1 cellular context compared by ENCODE assay signal in genomic region chr2:213152065-213152794, GRCh38.
TF ChIP-seq lines count a peak whose summit lies in the region.

No MANE protein-coding gene starts in this region.

TF ChIP-seq in HepG2, 621 proteins besides CTCF, POLR2A, EP300 and RAD21 (continued from another document):
- TF ChIP-seq DMTF1 (CRISPR knock-in tag; IDR thresholded peaks at IDR 0.05) (no peak), ISX (CRISPR knock-in tag; conservative IDR thresholded peaks at IDR 0.05) (no peak), ZUFSP (CRISPR knock-in tag; IDR thresholded peaks at IDR 0.05; ENCODE audit: borderline replicate concordance) (no peak), CAMTA2 (CRISPR knock-in tag; IDR thresholded peaks at IDR 0.05; ENCODE audit: borderline replicate concordance) (no peak), ELF4 (CRISPR knock-in tag; IDR thresholded peaks at IDR 0.05; ENCODE audit: borderline replicate concordance) (no peak), ZNF33A (CRISPR knock-in tag; IDR thresholded peaks at IDR 0.05; ENCODE audit: borderline replicate concordance) (no peak), ZNF501 (CRISPR knock-in tag; IDR thresholded peaks at IDR 0.05) (peak; percentile 20; the same call in 1 of the 2 replicates), PATZ1 (CRISPR knock-in tag; IDR thresholded peaks at IDR 0.05) (no peak), FOXJ3 (CRISPR knock-in tag; IDR thresholded peaks at IDR 0.05; ENCODE audit: borderline replicate concordance) (no peak), ZNF550 (CRISPR knock-in tag; IDR thresholded peaks at IDR 0.05; ENCODE audit: borderline replicate concordance) (no peak), ZBTB44 (CRISPR knock-in tag; IDR thresholded peaks at IDR 0.05) (0 out of 2 replicates have a peak, but pooled peaks have one; percentile 9), ZNF629 (CRISPR knock-in tag; conservative IDR thresholded peaks at IDR 0.05) (no peak), PITX1 (CRISPR knock-in tag; IDR thresholded peaks at IDR 0.05) (0 out of 2 replicates have a peak, but pooled peaks have one; percentile 44), ZNF543 (CRISPR knock-in tag; IDR thresholded peaks at IDR 0.05) (0 out of 2 replicates have a peak, but pooled peaks have one; percentile 36), HNRNPLL (IDR thresholded peaks at IDR 0.05; ENCODE audit: low read depth, low read length, poor library complexity, severe bottlenecking) (peak; percentile 65), ZNF333 (CRISPR knock-in tag; IDR thresholded peaks at IDR 0.05; ENCODE audit: borderline replicate concordance) (no peak), TGIF2 (CRISPR knock-in tag; IDR thresholded peaks at IDR 0.05) (no peak), MYPOP (CRISPR knock-in tag; IDR thresholded peaks at IDR 0.05) (peak; percentile 55), RFXANK (CRISPR knock-in tag; IDR thresholded peaks at IDR 0.05) (no peak), TBP (CRISPR knock-in tag; IDR thresholded peaks at IDR 0.05) (no peak), PAWR (CRISPR knock-in tag; IDR thresholded peaks at IDR 0.05; ENCODE audit: borderline replicate concordance) (no peak), BCL3 (CRISPR knock-in tag; IDR thresholded peaks at IDR 0.05) (0 out of 2 replicates have a peak, but pooled peaks have one; percentile 72), ZNF274 (CRISPR knock-in tag; IDR thresholded peaks at IDR 0.05) (0 out of 2 replicates have a peak, but pooled peaks have one; percentile 9)
- TF ChIP-seq, protein P1, sequence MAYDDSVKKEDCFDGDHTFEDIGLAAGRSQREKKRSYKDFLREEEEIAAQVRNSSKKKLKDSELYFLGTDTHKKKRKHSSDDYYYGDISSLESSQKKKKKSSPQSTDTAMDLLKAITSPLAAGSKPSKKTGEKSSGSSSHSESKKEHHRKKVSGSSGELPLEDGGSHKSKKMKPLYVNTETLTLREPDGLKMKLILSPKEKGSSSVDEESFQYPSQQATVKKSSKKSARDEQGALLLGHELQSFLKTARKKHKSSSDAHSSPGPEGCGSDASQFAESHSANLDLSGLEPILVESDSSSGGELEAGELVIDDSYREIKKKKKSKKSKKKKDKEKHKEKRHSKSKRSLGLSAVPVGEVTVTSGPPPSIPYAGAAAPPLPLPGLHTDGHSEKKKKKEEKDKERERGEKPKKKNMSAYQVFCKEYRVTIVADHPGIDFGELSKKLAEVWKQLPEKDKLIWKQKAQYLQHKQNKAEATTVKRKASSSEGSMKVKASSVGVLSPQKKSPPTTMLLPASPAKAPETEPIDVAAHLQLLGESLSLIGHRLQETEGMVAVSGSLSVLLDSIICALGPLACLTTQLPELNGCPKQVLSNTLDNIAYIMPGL (CRISPR knock-in tag; IDR thresholded peaks at IDR 0.05; ENCODE audit: borderline replicate concordance in 1 of 2, low read depth in 1 of 2): no peak; a peak in 1 of 4 replicates
- TF ChIP-seq, protein P2, sequence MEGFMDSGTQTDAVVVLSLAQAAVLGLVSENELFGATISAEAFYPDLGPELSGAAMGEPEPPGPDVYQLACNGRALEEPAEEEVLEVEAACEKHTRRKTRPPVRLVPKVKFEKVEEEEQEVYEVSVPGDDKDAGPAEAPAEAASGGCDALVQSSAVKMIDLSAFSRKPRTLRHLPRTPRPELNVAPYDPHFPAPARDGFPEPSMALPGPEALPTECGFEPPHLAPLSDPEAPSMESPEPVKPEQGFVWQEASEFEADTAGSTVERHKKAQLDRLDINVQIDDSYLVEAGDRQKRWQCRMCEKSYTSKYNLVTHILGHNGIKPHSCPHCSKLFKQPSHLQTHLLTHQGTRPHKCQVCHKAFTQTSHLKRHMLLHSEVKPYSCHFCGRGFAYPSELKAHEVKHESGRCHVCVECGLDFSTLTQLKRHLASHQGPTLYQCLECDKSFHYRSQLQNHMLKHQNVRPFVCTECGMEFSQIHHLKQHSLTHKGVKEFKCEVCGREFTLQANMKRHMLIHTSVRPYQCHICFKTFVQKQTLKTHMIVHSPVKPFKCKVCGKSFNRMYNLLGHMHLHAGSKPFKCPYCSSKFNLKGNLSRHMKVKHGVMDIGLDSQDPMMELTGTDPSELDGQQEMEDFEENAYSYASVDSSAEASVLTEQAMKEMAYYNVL (CRISPR knock-in tag; IDR thresholded peaks at IDR 0.05; ENCODE audit: borderline replicate concordance): no peak
